ENCODE assay signal across 11 cellular contexts in genomic region chr10:102777696-102778530, GRCh38. TPM values are rescaled to one million over a fixed set of nuclear protein-coding genes. Genes with fewer than 3 reads are reported as not detected.
A peak's percentile ranks its signal among the peaks of the same experiment; 100 is the strongest.
DNase-seq lines count a peak whose midpoint lies in the region; ATAC-seq and TF ChIP-seq lines count a peak whose summit lies in the region.
"Had no signal": no experiment of that assay in that cellular context is flagged by ENCODE, and none has a peak within 500 bp of the region (broad histone marks: within the 10 kb centered on the region; RNA-seq: fewer than 3 reads in every experiment).

No MANE protein-coding gene starts in this region.

- H3K79me2 ChIP-seq in GM23338 (replicated peaks; ENCODE audit: insufficient read depth) (no peaks in the 10 kb centered on the region; the same call in none of the 2 replicates), smooth muscle cell (ENCODE audit: low read depth) (peaks cover 10% of the 10 kb centered on the region)

- TF ChIP-seq CTCF in GM23338 (conservative IDR thresholded peaks at IDR 0.05; ENCODE audit: low read depth in 2 of 2): no peak
- TF ChIP-seq CTCF in left lung (IDR thresholded peaks at IDR 0.05): no peak
- no peak for TF ChIP-seq CTCF in smooth muscle cell (IDR thresholded peaks at IDR 0.05; ENCODE audit: borderline replicate concordance, insufficient read depth, poor library complexity, severe bottlenecking)

- peaks cover 2% of the 10 kb centered on the region; the same call in 1 of the 3 replicates for H3K36me3 Mint-ChIP-seq in GM23338 (ENCODE audit: low read depth)

- no peaks in the 10 kb centered on the region for H3K27me3 ChIP-seq in GM23338 (ENCODE audit: insufficient read depth)
- no peaks in the 10 kb centered on the region for H3K27me3 ChIP-seq in left lung
- H3K27me3 ChIP-seq in smooth muscle cell (ENCODE audit: low read depth): no peaks in the 10 kb centered on the region
- H3K27me3 ChIP-seq: neutrophil had no signal

- H2AFZ ChIP-seq in GM23338 (no peak overlapping the region), smooth muscle cell (ENCODE audit: low read depth) (no peak overlapping the region)

- no peak for ATAC-seq in GM23338
- ATAC-seq in left lung: no peak
- ATAC-seq in HG03520 (IDR thresholded peaks at IDR 0.05; ENCODE audit: unreplicated experiment): no peak

- H4K20me1 ChIP-seq in GM23338 (replicated peaks; ENCODE audit: insufficient read depth) (no peaks in the 10 kb centered on the region), smooth muscle cell (ENCODE audit: low read depth) (peaks cover 49% of the 10 kb centered on the region)

- peak overlapping the region; percentile 39; the same call in 1 of the 2 replicates for H3K27ac Mint-ChIP-seq in GM23338

- peak overlapping the region; percentile 39; the same call in 1 of the 2 replicates for H3K4me3 ChIP-seq in GM23338
- no peak overlapping the region for H3K4me3 ChIP-seq in left lung
- peak overlapping the region; percentile 46 for H3K4me3 ChIP-seq in smooth muscle cell

- no peaks in the 10 kb centered on the region for H3K9me2 ChIP-seq in GM23338 (ENCODE audit: insufficient read depth)

- peak overlapping the region; percentile 88; the same call in 1 of the 2 replicates for H3K27ac ChIP-seq in GM23338 (ENCODE audit: low read depth)
- H3K27ac ChIP-seq in adipose tissue (ENCODE audit: low read depth, low read length): peak overlapping the region; percentile 78
- peak overlapping the region; percentile 72 to 96 for H3K27ac ChIP-seq in left lung
- peak overlapping the region; percentile 99 for H3K27ac ChIP-seq in smooth muscle cell (ENCODE audit: low read depth)

- H3K9me3 ChIP-seq in left lung: no peaks in the 10 kb centered on the region
- H3K9me3 ChIP-seq in smooth muscle cell (replicated peaks; ENCODE audit: low read depth): no peaks in the 10 kb centered on the region
- H3K9me3 ChIP-seq: neutrophil had no signal

- peaks cover 8% of the 10 kb centered on the region for H3K27me3 Mint-ChIP-seq in GM23338 (ENCODE audit: insufficient read depth, low read depth, poor library complexity)

- peak overlapping the region; percentile 96 for H3K9ac ChIP-seq in smooth muscle cell (ENCODE audit: low read depth)

- H3K4me1 ChIP-seq in GM23338 (ENCODE audit: insufficient read depth): peaks cover 68% of the 10 kb centered on the region
- peaks cover 66 to 98% of the 10 kb centered on the region in 2 donors for H3K4me1 ChIP-seq in left lung
- peaks cover 62% of the 10 kb centered on the region for H3K4me1 ChIP-seq in smooth muscle cell (ENCODE audit: low read depth)

- DNase-seq in GM23338 (ENCODE audit: low spot score): peak; percentile 65
- no peak for DNase-seq in left lung
- DNase-seq in smooth muscle cell (lab: John Stamatoyannopoulos, UW; ENCODE audit: unreplicated experiment): no peak
- no peak for DNase-seq in stimulated activated CD4-positive, alpha-beta T cell treated with anti-CD3 and anti-CD28 coated beads, Interleukin-2, amount 100 ng/mL, for 24 hours
- DNase-seq in Kasumi-1 (lab: John Stamatoyannopoulos, UW): no peak
- no peak for DNase-seq in stimulated activated CD4-positive, alpha-beta T cell treated with anti-CD3 and anti-CD28 coated beads, Interleukin-4, amount 100 ng/mL, for 24 hours
- DNase-seq: activated CD4-positive, alpha-beta T cell treated with anti-CD3 and anti-CD28 coated beads for 4 hours; NCI-H2029 had no signal

- WGBS in adipose tissue, 3 donors: 75 to 83% (median 79%) methylated on average over 17 of the region's 17 CpGs
- whole genome bisulfite sequencing in smooth muscle cell (ENCODE audit: low lambda C conversion rate): 38% methylated on average over 17 of the region's 17 CpGs

- peaks cover 69% of the 10 kb centered on the region for H3K4me1 Mint-ChIP-seq in GM23338

- no peak overlapping the region for H3K4me3 Mint-ChIP-seq in GM23338

- intact Hi-C loops in left lung (cut with DNase I): no loop called here

- H3F3A ChIP-seq in GM23338 (replicated peaks; ENCODE audit: low read depth) (no peaks in the 10 kb centered on the region), smooth muscle cell (ENCODE audit: low read depth) (peaks cover 53% of the 10 kb centered on the region)

- H3K36me3 ChIP-seq in GM23338 (ENCODE audit: insufficient read depth) (no peaks in the 10 kb centered on the region), left lung (no peaks in the 10 kb centered on the region), smooth muscle cell (ENCODE audit: low read depth) (no peaks in the 10 kb centered on the region)

- H3K4me2 ChIP-seq in GM23338 (peak overlapping the region; percentile 57; the same call in 1 of the 2 replicates), smooth muscle cell (peak overlapping the region; percentile 88)

- H3K9me3 Mint-ChIP-seq in GM23338: no peaks in the 10 kb centered on the region

TF ChIP-seq in GM23338, 12 proteins besides CTCF, POLR2A, EP300 and RAD21:
- TF ChIP-seq CREB1 (CRISPR knock-in tag; IDR thresholded peaks at IDR 0.05; ENCODE audit: low read depth) (no peak), EZH2phosphoT487 (IDR thresholded peaks at IDR 0.05; ENCODE audit: unreplicated experiment) (no peak), ETS1 (IDR thresholded peaks at IDR 0.05) (no peak), JUNB (IDR thresholded peaks at IDR 0.05; ENCODE audit: unreplicated experiment) (no peak), EZH2 (IDR thresholded peaks at IDR 0.05; ENCODE audit: low read depth, unreplicated experiment) (no peak), REST (IDR thresholded peaks at IDR 0.05; ENCODE audit: unreplicated experiment) (no peak), ZNF114 (CRISPR knock-in tag; IDR thresholded peaks at IDR 0.05) (no peak), STAT1 (IDR thresholded peaks at IDR 0.05; ENCODE audit: unreplicated experiment) (no peak), POLR2AphosphoS5 (IDR thresholded peaks at IDR 0.05; ENCODE audit: low read depth) (no peak), ZNF331 (CRISPR knock-in tag; IDR thresholded peaks at IDR 0.05; ENCODE audit: low read depth) (no peak), NANOG (IDR thresholded peaks at IDR 0.05; ENCODE audit: borderline replicate concordance) (no peak)
TF ChIP-seq in GM23338: peak in this region for 0.

RNA-seq across cellular contexts. Expression of gene WBP1L, which starts 34.2 kb away (rescaled TPM):
- total RNA-seq in GM23338 (2014; rRNA removed; shearing (Covaris generic)): 48.5 and 55.7 TPM in 2 replicates
- polyA plus RNA-seq in GM23338 (2016; fragmentation: Nextera tagmentation; extraction: Ambion mirVana) (5.1 and 7.0 TPM in 2 replicates), adipose tissue (10 to 100 TPM; 13.4 to 64.1 (median 36.3) TPM), smooth muscle cell (18.0 and 18.2 TPM in 2 replicates)
- total RNA-seq in left lung (10 to 100 TPM; 48.4 to 49.8 TPM), smooth muscle cell (33.9 and 45.3 TPM in 2 replicates)

RNA-seq across cellular contexts. Expression of gene CYP17A1, which starts 59.3 kb away (rescaled TPM):
- not detected in 2 replicates for total RNA-seq in GM23338 (2014; rRNA removed; shearing (Covaris generic))
- polyA plus RNA-seq in GM23338 (2016; fragmentation: Nextera tagmentation; extraction: Ambion mirVana) (not detected in 2 replicates), adipose tissue (1 to 10 TPM in 1 of 3 donors, under 1 TPM in 2; 0.34 to 2.4 (median 0.46) TPM), smooth muscle cell (not detected in 2 replicates)
- total RNA-seq in left lung (under 1 TPM; 0.52 to 0.58 TPM), smooth muscle cell (not detected in 2 replicates)

Comparison
In these comparisons a context has a peak if more than half of its experiments do, and no peak if none do; other contexts are left out.
1. H3K4me3 ChIP-seq: peak in GM23338 (single experiment) and smooth muscle cell (single experiment); none in left lung (0 of 2).
2. Peak in every context shown above with its lines, with median percentiles within 50 percentile points of each other: H3K27ac ChIP-seq.